8 cellular contexts compared by ENCODE assay signal in genomic region chrX:120251471-120252011, GRCh38. TPM values are rescaled to one million over a fixed set of nuclear protein-coding genes. Genes with fewer than 3 reads are reported as not detected.
DNase-seq lines count a peak whose midpoint lies in the region; ATAC-seq and TF ChIP-seq lines count a peak whose summit lies in the region.

No MANE protein-coding gene starts in this region.

- peak overlapping the region; percentile 71 to 80 (median 76) for H3K4me3 ChIP-seq in esophagus squamous epithelium
- peak overlapping the region; percentile 79 for H3K4me3 ChIP-seq in naive thymus-derived CD4-positive, alpha-beta T cell (ENCODE audit: low read length)

- H3K36me3 ChIP-seq in esophagus squamous epithelium, result peaks cover 0 to 20% (median 0%) of the 10 kb centered on the region in 3 donors
- H3K36me3 ChIP-seq in naive thymus-derived CD4-positive, alpha-beta T cell (ENCODE audit: control insufficient read depth in 2 of 3, insufficient read depth in 3 of 3, low read length in 3 of 3), result peaks cover 0 to 4% (median 3%) of the 10 kb centered on the region in 3 experiments

- no peaks in the 10 kb centered on the region for H3K9me3 ChIP-seq in esophagus squamous epithelium
- H3K9me3 ChIP-seq in naive thymus-derived CD4-positive, alpha-beta T cell (ENCODE audit: control insufficient read depth in 2 of 3, low read length in 3 of 3), result no peaks in the 10 kb centered on the region

- no peaks in the 10 kb centered on the region for H3K27me3 Mint-ChIP-seq in activated CD8-positive, alpha-beta T cell treated with anti-CD3 and anti-CD28 coated beads, Interleukin-2, amount 10 ng/mL, durations not matched to agents 7 days and 5 days (ENCODE audit: low read depth)
- H3K27me3 Mint-ChIP-seq in naive thymus-derived CD4-positive, alpha-beta T cell, result peaks cover 0 to 2% (median 0%) of the 10 kb centered on the region in 5 donors

- peaks cover 33% of the 10 kb centered on the region for H3K4me1 Mint-ChIP-seq in activated CD8-positive, alpha-beta T cell treated with anti-CD3 and anti-CD28 coated beads, Interleukin-2, amount 10 ng/mL, durations not matched to agents 7 days and 5 days (ENCODE audit: low read depth)
- peaks cover 6 to 47% (median 28%) of the 10 kb centered on the region in 7 donors for H3K4me1 Mint-ChIP-seq in naive thymus-derived CD4-positive, alpha-beta T cell

- no peak for TF ChIP-seq POLR2A in esophagus squamous epithelium (IDR thresholded peaks at IDR 0.05)

- peak overlapping the region; percentile 92 for H3K4me3 Mint-ChIP-seq in activated CD8-positive, alpha-beta T cell treated with anti-CD3 and anti-CD28 coated beads, Interleukin-2, amount 10 ng/mL, durations not matched to agents 7 days and 5 days
- H3K4me3 Mint-ChIP-seq in naive thymus-derived CD4-positive, alpha-beta T cell, result peak overlapping the region; percentile 84 to 97 (median 94)

- peak overlapping the region; percentile 88 for H3K27ac Mint-ChIP-seq in activated CD8-positive, alpha-beta T cell treated with anti-CD3 and anti-CD28 coated beads, Interleukin-2, amount 10 ng/mL, durations not matched to agents 7 days and 5 days
- H3K27ac Mint-ChIP-seq in naive thymus-derived CD4-positive, alpha-beta T cell, result peak overlapping the region; percentile 83 to 97 (median 93)

- peak overlapping the region; percentile 90 to 95 (median 92) for H3K27ac ChIP-seq in esophagus squamous epithelium
- peak overlapping the region; percentile 96 for H3K27ac ChIP-seq in naive thymus-derived CD4-positive, alpha-beta T cell (ENCODE audit: low read depth, low read length)

- no peaks in the 10 kb centered on the region for H3K27me3 ChIP-seq in esophagus squamous epithelium
- H3K27me3 ChIP-seq in naive thymus-derived CD4-positive, alpha-beta T cell (ENCODE audit: control insufficient read depth in 2 of 2, insufficient read depth in 2 of 2, low read length in 2 of 2), result no peaks in the 10 kb centered on the region

- 0 to 27% methylated on average over 12 to 14 of the region's 28 CpGs for WGBS in esophagus squamous epithelium, 2 donors

- no peak for ATAC-seq in activated CD8-positive, alpha-beta T cell treated with anti-CD3 and anti-CD28 coated beads, Interleukin-2, amount 10 ng/mL, durations not matched to agents 7 days and 5 days
- no peak for ATAC-seq in naive thymus-derived CD4-positive, alpha-beta T cell
- no peak for ATAC-seq in HG03442 (IDR thresholded peaks at IDR 0.05; ENCODE audit: unreplicated experiment)

- H3K36me3 Mint-ChIP-seq in activated CD8-positive, alpha-beta T cell treated with anti-CD3 and anti-CD28 coated beads, Interleukin-2, amount 10 ng/mL, durations not matched to agents 7 days and 5 days (ENCODE audit: low read depth), result peaks cover 31% of the 10 kb centered on the region
- peaks cover 0 to 17% (median 14%) of the 10 kb centered on the region in 5 donors for H3K36me3 Mint-ChIP-seq in naive thymus-derived CD4-positive, alpha-beta T cell

- DNase-seq in NCI-H2107 treated with DMSO at 0.1 percent for 48 hours (lab: John Stamatoyannopoulos, UW; ENCODE audit: unreplicated experiment), result peak; percentile 13
- DNase-seq in NCI-H2107 (lab: John Stamatoyannopoulos, UW), result no peak
- DNase-seq in NCI-H1105 (lab: John Stamatoyannopoulos, UW), result peak; percentile 6
- peak; percentile 43 for DNase-seq in activated CD8-positive, alpha-beta T cell treated with anti-CD3 and anti-CD28 coated beads, Interleukin-2, amount 10 ng/mL, durations not matched to agents 7 days and 5 days
- no peak for DNase-seq in esophagus squamous epithelium (lab: John Stamatoyannopoulos, UW)
- DNase-seq in naive thymus-derived CD4-positive, alpha-beta T cell, result peak in 7 of 9 donors; percentile 5 to 34 (median 13)
- DNase-seq in ureter (ENCODE audit: low spot score), result peak; percentile 51

- no peak for TF ChIP-seq CTCF in esophagus squamous epithelium (IDR thresholded peaks at IDR 0.05)

- intact Hi-C loops in esophagus squamous epithelium (cut with DNase I), result no loop called here
- intact Hi-C loops in naive thymus-derived CD4-positive, alpha-beta T cell (cut with micrococcal nuclease), result loop anchor here (2.0 to 5.0 kb wide), 9 partner anchors 216 to 1904 kb away; partner anchors contain the start of genes CUL4B (in 2 of the 2), LAMP2 (in 2 of the 2), NDUFA1 (in 1 of the 2) and NKAP (in 1 of the 2)

- peaks cover 0 to 22% (median 0%) of the 10 kb centered on the region in 3 donors for H3K4me1 ChIP-seq in esophagus squamous epithelium
- peaks cover 0 to 10% of the 10 kb centered on the region in 2 donors for H3K4me1 ChIP-seq in naive thymus-derived CD4-positive, alpha-beta T cell (ENCODE audit: control insufficient read depth in 2 of 2, insufficient read depth in 2 of 2, low read length in 2 of 2)

- CTCF ChIA-PET in activated CD8-positive, alpha-beta T cell treated with anti-CD3 and anti-CD28 coated beads, Interleukin-2, amount 10 ng/mL, durations not matched to agents 7 days and 5 days (lab: Charles Lee), result interaction anchor here (0.8 to 1.6 kb wide), 5 partner anchors 11 to 58 kb away, joined by 3 to 8 read pairs (median 4); no protein-coding TSS in a partner anchor
- CTCF ChIA-PET in naive thymus-derived CD4-positive, alpha-beta T cell (lab: Charles Lee), result interaction anchor here (0.8 to 1.9 kb wide), 5 partner anchors 18 to 205 kb away, joined by 3 to 8 read pairs (median 4); no protein-coding TSS in a partner anchor

- no peaks in the 10 kb centered on the region for H3K9me3 Mint-ChIP-seq in activated CD8-positive, alpha-beta T cell treated with anti-CD3 and anti-CD28 coated beads, Interleukin-2, amount 10 ng/mL, durations not matched to agents 7 days and 5 days (ENCODE audit: insufficient read depth)
- H3K9me3 Mint-ChIP-seq in naive thymus-derived CD4-positive, alpha-beta T cell, result peaks cover 0 to 1% (median 0%) of the 10 kb centered on the region in 11 donors

- POLR2A ChIA-PET in activated CD8-positive, alpha-beta T cell treated with anti-CD3 and anti-CD28 coated beads, Interleukin-2, amount 10 ng/mL, durations not matched to agents 7 days and 5 days (lab: Charles Lee), result interaction anchor here (0.9 to 1.5 kb wide), 3 partner anchors 9 to 353 kb away, joined by 3 to 6 read pairs (median 3); partner anchors contain the start of gene MCTS1
- POLR2A ChIA-PET in naive thymus-derived CD4-positive, alpha-beta T cell (lab: Charles Lee), result interaction anchor here (0.7 to 2.5 kb wide), 9 partner anchors 9 to 60 kb away, joined by 3 to 15 read pairs (median 4); partner anchors contain the start of gene TMEM255A

RNA-seq across cellular contexts. Expression of gene ZBTB33, which starts 0.9 kb away (rescaled TPM):
- 10 to 100 TPM; 11.5 to 12.9 TPM for total RNA-seq in activated CD8-positive, alpha-beta T cell treated with anti-CD3 and anti-CD28 coated beads, Interleukin-2, amount 10 ng/mL, durations not matched to agents 7 days and 5 days
- 10 to 100 TPM; 10.8 to 19.5 (median 15.6) TPM for total RNA-seq in esophagus squamous epithelium
- 10 to 100 TPM; 15.3 to 30.7 (median 26.3) TPM for total RNA-seq in naive thymus-derived CD4-positive, alpha-beta T cell
- 10 to 100 TPM; 13.7 to 16.0 TPM for polyA plus RNA-seq in naive thymus-derived CD4-positive, alpha-beta T cell
- total RNA-seq in ureter, result 15.2 TPM

RNA-seq across cellular contexts. Expression of gene TMEM255A, which starts 59.7 kb away (rescaled TPM):
- not detected for total RNA-seq in activated CD8-positive, alpha-beta T cell treated with anti-CD3 and anti-CD28 coated beads, Interleukin-2, amount 10 ng/mL, durations not matched to agents 7 days and 5 days
- total RNA-seq in esophagus squamous epithelium, result 1 to 10 TPM in 2 of 4 donors, under 1 TPM in 2; 0.13 to 4.0 (median 1.7) TPM
- 1 to 10 TPM in 1 of 5 experiments, not detected in 4; 1.2 TPM for total RNA-seq in naive thymus-derived CD4-positive, alpha-beta T cell
- polyA plus RNA-seq in naive thymus-derived CD4-positive, alpha-beta T cell, result under 1 TPM; 0.06 to 0.12 TPM
- 2.1 TPM for total RNA-seq in ureter

Comparison
In these comparisons a context has a peak if more than half of its experiments do, and no peak if none do; other contexts are left out.
1. DNase-seq: peak in NCI-H2107 treated with DMSO at 0.1 percent for 48 hours (single experiment), NCI-H1105 (single experiment), activated CD8-positive, alpha-beta T cell treated with anti-CD3 and anti-CD28 coated beads, Interleukin-2, amount 10 ng/mL, durations not matched to agents 7 days and 5 days (single experiment), naive thymus-derived CD4-positive, alpha-beta T cell (7 of 9) and ureter (single experiment); none in NCI-H2107 (single experiment) and esophagus squamous epithelium (single experiment).